ENCODE assay signal across 11 cellular contexts in genomic region chr1:203361843-203362524, GRCh38.
A peak's percentile ranks its signal among the peaks of the same experiment; 100 is the strongest.
DNase-seq lines count a peak whose midpoint lies in the region; ATAC-seq and TF ChIP-seq lines count a peak whose summit lies in the region.
"Had no signal": no experiment of that assay in that cellular context is flagged by ENCODE, and none has a peak within 500 bp of the region (broad histone marks: within the 10 kb centered on the region; RNA-seq: fewer than 3 reads in every experiment).

No MANE protein-coding gene starts in this region.

- H3K27me3 ChIP-seq in RWPE2 (ENCODE audit: insufficient read depth, poor library complexity, severe bottlenecking): peaks cover 4% of the 10 kb centered on the region
- H3K27me3 ChIP-seq: sigmoid colon had no signal

- H3K9me3 Mint-ChIP-seq in stimulated activated effector memory CD8-positive, alpha-beta T cell treated with anti-CD3 and anti-CD28 coated beads, Interleukin-12 subunit alpha, Interleukin-12 subunit beta, amount 100 ng/mL, for 72 hours: no peaks in the 10 kb centered on the region
- H3K9me3 Mint-ChIP-seq: activated T-helper 17 cell treated with anti-CD3 and anti-CD28 coated beads, Interleukin-2, amount 50 U/mL, for 72 hours had no signal

- no peak overlapping the region for H3K4me3 Mint-ChIP-seq in stimulated activated effector memory CD8-positive, alpha-beta T cell treated with anti-CD3 and anti-CD28 coated beads, Interleukin-12 subunit alpha, Interleukin-12 subunit beta, amount 100 ng/mL, for 72 hours
- H3K4me3 Mint-ChIP-seq: activated T-helper 17 cell treated with anti-CD3 and anti-CD28 coated beads, Interleukin-2, amount 50 U/mL, for 72 hours had no signal

- H3K36me3 Mint-ChIP-seq in stimulated activated effector memory CD8-positive, alpha-beta T cell treated with anti-CD3 and anti-CD28 coated beads, Interleukin-12 subunit alpha, Interleukin-12 subunit beta, amount 100 ng/mL, for 72 hours: no peaks in the 10 kb centered on the region

- peak; percentile 86 for ATAC-seq in RWPE2 (ENCODE audit: low read depth)
- ATAC-seq in stimulated activated effector memory CD8-positive, alpha-beta T cell treated with anti-CD3 and anti-CD28 coated beads, Interleukin-12 subunit alpha, Interleukin-12 subunit beta, amount 100 ng/mL, for 72 hours: peak; percentile 46
- ATAC-seq in HG02642 (IDR thresholded peaks at IDR 0.05; ENCODE audit: poor library complexity, unreplicated experiment): no peak
- ATAC-seq in HG03342 (IDR thresholded peaks at IDR 0.05; ENCODE audit: unreplicated experiment): no peak
- ATAC-seq: activated T-helper 17 cell treated with anti-CD3 and anti-CD28 coated beads, Interleukin-2, amount 50 U/mL, for 72 hours had no signal

- no peak overlapping the region for H3K27ac ChIP-seq in RWPE2 (ENCODE audit: poor library complexity, severe bottlenecking)
- H3K27ac ChIP-seq: sigmoid colon had no signal

- no peaks in the 10 kb centered on the region for H3K36me3 ChIP-seq in RWPE2 (ENCODE audit: low read depth)
- H3K36me3 ChIP-seq: sigmoid colon had no signal

- no peaks in the 10 kb centered on the region for H3K4me1 ChIP-seq in RWPE2 (ENCODE audit: insufficient read depth, poor library complexity, severe bottlenecking)
- H3K4me1 ChIP-seq: sigmoid colon had no signal

- TF ChIP-seq CTCF in RWPE2 (IDR thresholded peaks at IDR 0.05; ENCODE audit: poor library complexity, severe bottlenecking) (no peak), fibroblast of pulmonary artery (IDR thresholded peaks at IDR 0.05; ENCODE audit: low read length, missing control alignments) (no peak)

- DNase-seq in HPDE6-E6E7 (ENCODE audit: extremely low spot score) (peak; percentile 33), RWPE2 (ENCODE audit: low spot score) (no peak), fibroblast of pulmonary artery (ENCODE audit: low read depth) (peak; percentile 69)
- DNase-seq in stimulated activated effector memory CD8-positive, alpha-beta T cell treated with anti-CD3 and anti-CD28 coated beads, Interleukin-12 subunit alpha, Interleukin-12 subunit beta, amount 100 ng/mL, for 72 hours (ENCODE audit: low spot score in 2 of 2): no peak
- DNase-seq in activated naive CD4-positive, alpha-beta T cell (lab: John Stamatoyannopoulos, UW): no peak
- DNase-seq: GDM1, sigmoid colon had no signal

- no peak overlapping the region for H3K27ac Mint-ChIP-seq in stimulated activated effector memory CD8-positive, alpha-beta T cell treated with anti-CD3 and anti-CD28 coated beads, Interleukin-12 subunit alpha, Interleukin-12 subunit beta, amount 100 ng/mL, for 72 hours
- H3K27ac Mint-ChIP-seq: activated T-helper 17 cell treated with anti-CD3 and anti-CD28 coated beads, Interleukin-2, amount 50 U/mL, for 72 hours had no signal

- H3K4me3 ChIP-seq in RWPE2 (ENCODE audit: severe bottlenecking) (no peak overlapping the region), fibroblast of pulmonary artery (replicated peaks; ENCODE audit: low read depth, low read length) (no peak overlapping the region)
- H3K4me3 ChIP-seq: lung, sigmoid colon had no signal

- no peaks in the 10 kb centered on the region for H3K4me1 Mint-ChIP-seq in stimulated activated effector memory CD8-positive, alpha-beta T cell treated with anti-CD3 and anti-CD28 coated beads, Interleukin-12 subunit alpha, Interleukin-12 subunit beta, amount 100 ng/mL, for 72 hours
- H3K4me1 Mint-ChIP-seq: activated T-helper 17 cell treated with anti-CD3 and anti-CD28 coated beads, Interleukin-2, amount 50 U/mL, for 72 hours had no signal

- no peaks in the 10 kb centered on the region for H3K9me3 ChIP-seq in RWPE2 (ENCODE audit: severe bottlenecking)
- H3K9me3 ChIP-seq: sigmoid colon had no signal

Comparison
In these comparisons a context has a peak if more than half of its experiments do, and no peak if none do; other contexts are left out.
1. DNase-seq: peak in HPDE6-E6E7 (single experiment) and fibroblast of pulmonary artery (single experiment); none in RWPE2 (single experiment), stimulated activated effector memory CD8-positive, alpha-beta T cell treated with anti-CD3 and anti-CD28 coated beads, Interleukin-12 subunit alpha, Interleukin-12 subunit beta, amount 100 ng/mL, for 72 hours (0 of 2) and activated naive CD4-positive, alpha-beta T cell (0 of 4).
2. ATAC-seq: peak in RWPE2 (single experiment) and stimulated activated effector memory CD8-positive, alpha-beta T cell treated with anti-CD3 and anti-CD28 coated beads, Interleukin-12 subunit alpha, Interleukin-12 subunit beta, amount 100 ng/mL, for 72 hours (single experiment); none in HG02642 (single experiment) and HG03342 (single experiment).